In the genomic region with DNA sequence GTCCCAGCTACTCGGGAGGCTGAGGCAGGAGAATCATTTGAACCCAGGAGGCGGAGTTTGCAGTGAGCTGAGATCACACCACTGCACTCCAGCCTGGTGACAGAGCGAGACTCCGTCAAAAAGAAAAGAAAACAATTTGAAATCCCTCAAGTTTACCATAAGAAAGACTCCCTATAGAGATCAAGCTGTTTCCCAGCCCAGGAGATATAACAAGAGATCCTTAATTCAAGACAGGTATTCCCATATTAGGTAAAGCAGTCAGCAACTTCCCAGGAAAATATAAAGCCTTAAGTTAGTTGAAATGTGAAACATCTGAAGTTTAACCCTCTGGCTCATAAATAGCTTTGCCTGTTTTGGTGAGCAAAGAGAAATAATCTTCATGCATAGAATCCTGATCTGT, we compare ENCODE assay signal across 1 cellular context. TPM values are rescaled to one million over a fixed set of nuclear protein-coding genes. Genes with fewer than 3 reads are reported as not detected.
"Had no signal": no experiment of that assay in that cellular context is flagged by ENCODE, and none has a peak within 500 bp of the region (broad histone marks: within the 10 kb centered on the region; RNA-seq: fewer than 3 reads in every experiment).

No MANE protein-coding gene starts in this region.

RNA-seq across cellular contexts. Expression of a gene that starts 38.0 kb away (rescaled TPM):
- total RNA-seq: natural killer cell treated with Interleukin-12 subunit alpha and Interleukin-12 subunit beta and Interleukin-15 and Interleukin-18, amount 100 ng/mL, for 72 hours had no signal
